12 cellular contexts compared by ENCODE assay signal in the genomic region with DNA sequence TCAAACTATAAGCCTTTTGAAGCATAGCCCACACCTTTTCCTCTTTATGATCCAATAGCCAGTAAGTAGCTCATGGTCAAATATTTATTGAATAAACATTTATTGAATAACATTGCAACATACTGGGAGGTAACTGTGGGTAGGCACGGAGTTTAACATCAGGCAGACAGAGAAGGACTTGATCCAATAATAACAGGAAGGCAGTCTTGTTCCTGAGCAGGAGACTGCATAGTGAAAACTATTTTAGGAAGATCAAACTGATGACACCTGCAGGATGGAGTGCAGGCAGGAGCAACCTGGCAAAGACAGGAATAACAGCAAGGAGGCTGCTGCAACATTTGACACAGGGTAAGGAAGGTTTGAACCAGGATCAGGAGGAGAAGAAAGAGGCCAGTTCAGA. TPM values are rescaled to one million over a fixed set of nuclear protein-coding genes. Genes with fewer than 3 reads are reported as not detected.
A peak's percentile ranks its signal among the peaks of the same experiment; 100 is the strongest.
DNase-seq lines count a peak whose midpoint lies in the region; ATAC-seq and TF ChIP-seq lines count a peak whose summit lies in the region.
"Had no signal": no experiment of that assay in that cellular context is flagged by ENCODE, and none has a peak within 500 bp of the region (broad histone marks: within the 10 kb centered on the region; RNA-seq: fewer than 3 reads in every experiment).

No MANE protein-coding gene starts in this region.

- H3K36me3 ChIP-seq in left lung = peaks cover 0 to 8% of the 10 kb centered on the region in 2 donors
- H3K36me3 ChIP-seq in upper lobe of left lung = peaks cover 0 to 6% (median 0%) of the 10 kb centered on the region in 4 donors
- 0 out of 2 replicates have a peak, but pooled peaks cover 7% of the 10 kb centered on the region for H3K36me3 ChIP-seq in PC-9 (ENCODE audit: low read depth)

- peak overlapping the region in 1 of 2 donors; percentile 60 for H3K27ac ChIP-seq in left lung
- H3K27ac ChIP-seq in upper lobe of left lung = peak overlapping the region; percentile 4 to 72 (median 53)
- no peak overlapping the region for H3K27ac ChIP-seq in PC-9

- no peaks in the 10 kb centered on the region for H3K27me3 Mint-ChIP-seq in activated CD8-positive, alpha-beta memory T cell treated with anti-CD3 and anti-CD28 coated beads, Interleukin-2, amount 10 ng/mL, durations not matched to agents 7 days and 5 days
- no peaks in the 10 kb centered on the region for H3K27me3 Mint-ChIP-seq in chondrocyte (ENCODE audit: low read depth)

- POLR2A ChIA-PET in PC-9 (lab: Charles Lee; ENCODE audit: unreplicated experiment) = no interaction called here

- peaks cover 14 to 80% of the 10 kb centered on the region in 2 donors for H3K4me1 ChIP-seq in left lung
- peaks cover 50 to 83% (median 59%) of the 10 kb centered on the region in 4 donors for H3K4me1 ChIP-seq in upper lobe of left lung
- H3K4me1 ChIP-seq in PC-9 (replicated peaks; ENCODE audit: insufficient read depth) = no peaks in the 10 kb centered on the region

- ATAC-seq in activated CD8-positive, alpha-beta memory T cell treated with anti-CD3 and anti-CD28 coated beads, Interleukin-2, amount 10 ng/mL, durations not matched to agents 7 days and 5 days = no peak
- ATAC-seq in left lung (peak; percentile 74), upper lobe of left lung (ENCODE audit: low FRiP score in 2 of 2) (peak in 1 of 2 donors; percentile 79), GM18861 (IDR thresholded peaks at IDR 0.05; ENCODE audit: unreplicated experiment) (no peak)

- 31% methylated on average over 1 of the region's 1 CpG for WGBS in upper lobe of left lung, 2 donors

- no TSS peak for BruUV-seq in PC-9 (replicated peaks; lab: Mats Ljungman, UMichigan)

- intact Hi-C loops in left lung (cut with DNase I) (no loop called here), PC-9 (cut with micrococcal nuclease; ENCODE audit: unreplicated experiment) (no loop called here)

- H3K27me3 ChIP-seq in left lung (no peaks in the 10 kb centered on the region), upper lobe of left lung (no peaks in the 10 kb centered on the region), PC-9 (ENCODE audit: insufficient read depth, low read depth) (no peaks in the 10 kb centered on the region)

- no peak for DNase-seq in activated CD8-positive, alpha-beta memory T cell treated with anti-CD3 and anti-CD28 coated beads, Interleukin-2, amount 10 ng/mL, durations not matched to agents 7 days and 5 days
- no peak for DNase-seq in activated CD8-positive, alpha-beta memory T cell treated with anti-CD3 and anti-CD28 coated beads, Interleukin-2, amount 50 U/mL, for 48 hours
- DNase-seq in chondrocyte (ENCODE audit: low spot score) (no peak), left lung (no peak), upper lobe of left lung (peak in 1 of 2 donors; percentile 20), SW 1271 (lab: John Stamatoyannopoulos, UW) (no peak), PC-9 (no peak)
- DNase-seq: 8988T; effector CD4-positive, alpha-beta T cell; NCI-H1048; NCI-H446 had no signal

- CTCF ChIA-PET in activated CD8-positive, alpha-beta memory T cell treated with anti-CD3 and anti-CD28 coated beads, Interleukin-2, amount 10 ng/mL, durations not matched to agents 7 days and 5 days (lab: Charles Lee) = interaction anchor here (1.9 to 2.1 kb wide), 2 partner anchors 18 to 48 kb away, joined by 4 to 6 read pairs; no protein-coding TSS in a partner anchor
- CTCF ChIA-PET in PC-9 (lab: Charles Lee) = no interaction called here

- H3K4me2 ChIP-seq in PC-9 = no peak overlapping the region

- TF ChIP-seq POLR2A in upper lobe of left lung (IDR thresholded peaks at IDR 0.05) = no peak

- TF ChIP-seq EP300 in upper lobe of left lung (IDR thresholded peaks at IDR 0.05) = no peak

- no peak overlapping the region for H2AFZ ChIP-seq in PC-9

- peak overlapping the region; percentile 9 for H3K27ac Mint-ChIP-seq in activated CD8-positive, alpha-beta memory T cell treated with anti-CD3 and anti-CD28 coated beads, Interleukin-2, amount 10 ng/mL, durations not matched to agents 7 days and 5 days
- H3K27ac Mint-ChIP-seq in chondrocyte (ENCODE audit: unreplicated experiment) = no peak overlapping the region

- peaks cover 32% of the 10 kb centered on the region for H4K20me1 ChIP-seq in PC-9 (ENCODE audit: insufficient read depth)

- no peaks in the 10 kb centered on the region for H3K9me2 ChIP-seq in PC-9 (ENCODE audit: insufficient read depth)

- peaks cover 35% of the 10 kb centered on the region for H3K79me2 ChIP-seq in PC-9 (ENCODE audit: low read depth)

- H3K9me3 ChIP-seq in left lung (no peaks in the 10 kb centered on the region), upper lobe of left lung (no peaks in the 10 kb centered on the region), PC-9 (ENCODE audit: insufficient read depth, low read depth) (no peaks in the 10 kb centered on the region)

- H3K36me3 Mint-ChIP-seq in activated CD8-positive, alpha-beta memory T cell treated with anti-CD3 and anti-CD28 coated beads, Interleukin-2, amount 10 ng/mL, durations not matched to agents 7 days and 5 days = peaks cover 2% of the 10 kb centered on the region
- H3K36me3 Mint-ChIP-seq in chondrocyte (ENCODE audit: low read depth) = no peaks in the 10 kb centered on the region

- no peaks in the 10 kb centered on the region for H3F3A ChIP-seq in PC-9 (ENCODE audit: insufficient read depth, low read depth)

- no peak overlapping the region for H3K4me3 Mint-ChIP-seq in activated CD8-positive, alpha-beta memory T cell treated with anti-CD3 and anti-CD28 coated beads, Interleukin-2, amount 10 ng/mL, durations not matched to agents 7 days and 5 days
- H3K4me3 Mint-ChIP-seq in chondrocyte (ENCODE audit: unreplicated experiment) = peak overlapping the region; percentile 34

- TF ChIP-seq CTCF in chondrocyte (IDR thresholded peaks at IDR 0.05) = no peak
- no peak for TF ChIP-seq CTCF in left lung (IDR thresholded peaks at IDR 0.05)
- TF ChIP-seq CTCF in upper lobe of left lung (IDR thresholded peaks at IDR 0.05) = no peak
- no peak for TF ChIP-seq CTCF in PC-9 (conservative IDR thresholded peaks at IDR 0.05)

- H3K4me1 Mint-ChIP-seq in activated CD8-positive, alpha-beta memory T cell treated with anti-CD3 and anti-CD28 coated beads, Interleukin-2, amount 10 ng/mL, durations not matched to agents 7 days and 5 days = peaks cover 19% of the 10 kb centered on the region
- peaks cover 34% of the 10 kb centered on the region for H3K4me1 Mint-ChIP-seq in chondrocyte (ENCODE audit: low read depth)

- H3K4me3 ChIP-seq in left lung (no peak overlapping the region), upper lobe of left lung (no peak overlapping the region), PC-9 (no peak overlapping the region)

- H3K9me3 Mint-ChIP-seq in activated CD8-positive, alpha-beta memory T cell treated with anti-CD3 and anti-CD28 coated beads, Interleukin-2, amount 10 ng/mL, durations not matched to agents 7 days and 5 days (ENCODE audit: low read depth) = no peaks in the 10 kb centered on the region
- no peaks in the 10 kb centered on the region for H3K9me3 Mint-ChIP-seq in chondrocyte (ENCODE audit: low read depth)

RNA-seq across cellular contexts. Expression of a gene that starts 3.1 kb away (rescaled TPM):
- total RNA-seq in activated CD8-positive, alpha-beta memory T cell treated with anti-CD3 and anti-CD28 coated beads, Interleukin-2, amount 10 ng/mL, durations not matched to agents 7 days and 5 days = 100 to 1,000 TPM in 1 of 2 experiments, 10 to 100 TPM in 1; 98.3 to 108 TPM
- total RNA-seq in chondrocyte = 157 to 167 TPM (median 161 TPM) in 3 replicates
- 100 to 1,000 TPM; 121 to 132 TPM for total RNA-seq in left lung
- total RNA-seq in upper lobe of left lung = 100 to 1,000 TPM; 106 to 260 (median 147) TPM
- 130 and 147 TPM in 2 replicates for total RNA-seq in PC-9 (2021)

RNA-seq across cellular contexts. Expression of a gene that starts 38.2 kb away (rescaled TPM):
- total RNA-seq in activated CD8-positive, alpha-beta memory T cell treated with anti-CD3 and anti-CD28 coated beads, Interleukin-2, amount 10 ng/mL, durations not matched to agents 7 days and 5 days = 1 to 10 TPM in 1 of 2 experiments, under 1 TPM in 1; 0.93 to 1.8 TPM
- 1.3 to 3.4 TPM (median 1.5 TPM) in 3 replicates for total RNA-seq in chondrocyte
- 1 to 10 TPM; 2.8 to 3.4 TPM for total RNA-seq in left lung
- total RNA-seq in upper lobe of left lung = 10 to 100 TPM in 2 of 6 donors, 1 to 10 TPM in 4; 2.6 to 12.3 (median 5.7) TPM
- total RNA-seq in PC-9 (2021) = 9.8 and 12.0 TPM in 2 replicates

RNA-seq across cellular contexts. Expression of a gene that starts 38.3 kb away (rescaled TPM):
- total RNA-seq in activated CD8-positive, alpha-beta memory T cell treated with anti-CD3 and anti-CD28 coated beads, Interleukin-2, amount 10 ng/mL, durations not matched to agents 7 days and 5 days = 10 to 100 TPM; 82.7 to 84.0 TPM
- 10.4 to 11.2 TPM (median 11.0 TPM) in 3 replicates for total RNA-seq in chondrocyte
- total RNA-seq in left lung = 10 to 100 TPM in 1 of 2 donors, 1 to 10 TPM in 1; 9.2 to 17.7 TPM
- total RNA-seq in upper lobe of left lung = 10 to 100 TPM in 4 of 6 donors, 1 to 10 TPM in 2; 8.4 to 28.2 (median 13.3) TPM
- 46.7 and 53.0 TPM in 2 replicates for total RNA-seq in PC-9 (2021)

RNA-seq across cellular contexts. Expression of a gene that starts 40.0 kb away (rescaled TPM):
- total RNA-seq in activated CD8-positive, alpha-beta memory T cell treated with anti-CD3 and anti-CD28 coated beads, Interleukin-2, amount 10 ng/mL, durations not matched to agents 7 days and 5 days = 1 to 10 TPM in 1 of 2 experiments, under 1 TPM in 1; 0.42 to 2.6 TPM
- total RNA-seq in chondrocyte (0.65 to 2.2 TPM (median 1.2 TPM) in 3 replicates), left lung (1 to 10 TPM; 2.0 to 8.2 TPM), upper lobe of left lung (10 to 100 TPM in 3 of 6 donors, 1 to 10 TPM in 3; 3.2 to 47.1 (median 11.0) TPM), PC-9 (2021) (1.2 TPM in 1 of 2 replicates, not detected in the other)

RNA-seq across cellular contexts. Expression of a gene that starts 58.5 kb away (rescaled TPM):
- total RNA-seq in activated CD8-positive, alpha-beta memory T cell treated with anti-CD3 and anti-CD28 coated beads, Interleukin-2, amount 10 ng/mL, durations not matched to agents 7 days and 5 days = 1 to 10 TPM in 1 of 2 experiments, under 1 TPM in 1; 0.50 to 1.9 TPM
- total RNA-seq in chondrocyte = 18.3 to 32.4 TPM (median 20.4 TPM) in 3 replicates
- total RNA-seq in left lung = 10 to 100 TPM; 29.6 to 37.0 TPM
- total RNA-seq in upper lobe of left lung = 10 to 100 TPM; 26.7 to 95.3 (median 34.0) TPM
- 58.9 and 63.4 TPM in 2 replicates for total RNA-seq in PC-9 (2021)
